ENCODE assay signal across 1 cellular context in the genomic region with DNA sequence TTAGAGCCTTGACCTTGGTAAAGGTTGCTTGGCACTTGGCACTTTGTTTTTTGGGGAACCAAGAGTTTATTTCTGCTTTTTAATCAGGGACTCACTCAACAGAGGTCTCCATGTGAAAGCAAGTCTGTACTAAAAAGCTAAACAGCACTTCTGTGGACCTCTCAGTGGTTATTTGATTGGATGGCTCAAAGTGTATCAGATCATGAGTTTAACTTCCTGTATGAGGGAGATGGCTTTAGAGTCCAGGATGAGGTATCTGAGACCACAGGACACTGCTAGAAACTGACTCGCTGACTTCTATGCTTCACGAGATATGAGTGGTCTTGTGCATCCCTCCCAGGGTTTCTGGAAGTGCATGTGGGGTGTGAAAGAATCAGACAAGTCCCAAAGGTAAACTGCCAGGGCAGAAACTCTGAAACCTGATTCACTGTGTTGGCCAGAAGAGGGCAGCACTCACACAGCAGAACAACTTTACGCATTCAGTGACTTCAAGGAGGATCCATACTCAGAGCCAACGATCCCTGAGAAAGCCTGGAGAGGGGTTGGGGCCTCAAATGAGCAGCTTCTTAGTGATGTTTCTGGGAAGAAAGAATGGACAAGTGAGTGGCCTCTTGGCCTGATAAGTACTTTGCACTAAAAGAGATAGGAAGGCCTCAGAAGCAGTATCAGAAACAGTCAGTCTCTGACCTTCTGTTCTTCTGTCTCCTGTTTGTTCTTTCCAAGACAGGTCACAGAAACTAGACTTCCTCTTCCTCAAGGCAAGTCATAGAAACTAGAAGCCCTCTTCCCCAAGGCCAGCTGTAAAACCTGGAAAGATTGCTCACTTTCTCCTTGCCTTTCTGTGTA.
TF ChIP-seq lines count a peak whose summit lies in the region.

No MANE protein-coding gene starts in this region.

TF ChIP-seq in H1, 55 proteins besides CTCF, POLR2A, EP300 and RAD21:
- TF ChIP-seq YY1 (IDR thresholded peaks at IDR 0.05; ENCODE audit: low read depth, low read length) (0 out of 2 replicates have a peak, but pooled peaks have one; percentile 6), EGR1 (IDR thresholded peaks at IDR 0.05; ENCODE audit: borderline replicate concordance, low read depth, low read length) (no peak)
